8 cellular contexts compared by ENCODE assay signal in the genomic region with DNA sequence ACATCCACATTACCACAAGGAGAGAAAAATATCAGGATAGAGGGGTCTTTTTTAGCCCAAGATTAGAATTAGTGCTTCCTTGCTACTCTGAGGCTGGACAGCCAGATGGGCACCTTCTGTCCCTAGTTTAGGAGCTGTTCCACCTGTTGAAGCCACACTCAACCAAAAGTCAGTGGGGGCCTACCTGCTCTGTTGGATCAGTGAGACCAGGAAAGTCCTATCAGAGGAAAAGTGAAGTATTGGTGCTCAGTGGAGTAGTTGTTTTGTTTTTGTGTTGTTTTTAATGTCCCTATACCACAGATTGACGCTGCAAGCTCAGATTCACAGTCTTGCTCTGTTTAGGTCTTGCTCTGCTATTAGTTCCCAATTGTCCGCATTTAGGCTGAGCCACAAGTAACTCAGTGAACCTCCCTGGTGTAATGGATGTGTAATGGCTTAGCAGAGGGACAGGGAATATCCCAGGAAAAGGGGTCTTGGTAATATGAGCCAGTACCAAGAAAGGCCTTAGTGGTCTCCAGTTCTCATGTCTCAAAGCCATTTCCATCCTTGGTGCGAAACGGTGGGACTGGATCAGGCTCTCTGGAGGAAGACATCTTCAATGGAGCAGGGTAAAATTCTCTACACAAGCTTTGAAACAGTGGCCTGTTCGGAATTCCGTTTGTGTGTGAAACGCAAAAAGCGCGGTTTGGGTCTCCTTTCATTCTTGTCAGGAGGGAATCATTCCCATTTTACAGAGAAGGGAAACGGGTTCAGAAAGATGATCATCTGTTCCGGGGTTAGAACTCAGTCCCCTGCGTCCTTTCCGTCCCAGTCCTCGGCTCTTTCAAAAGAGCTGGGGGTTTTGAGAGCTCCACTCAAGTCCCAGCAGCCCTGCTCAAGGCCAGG. TPM values are rescaled to one million over a fixed set of nuclear protein-coding genes. Genes with fewer than 3 reads are reported as not detected.
DNase-seq lines count a peak whose midpoint lies in the region; ATAC-seq and TF ChIP-seq lines count a peak whose summit lies in the region.

No MANE protein-coding gene starts in this region.

- CTCF ChIA-PET in activated naive CD4-positive, alpha-beta T cell treated with anti-CD3 and anti-CD28 coated beads, Interleukin-2, amount 10 ng/mL, durations not matched to agents 7 days and 5 days (lab: Charles Lee), result interaction anchor here (1.5 to 1.9 kb wide), 2 partner anchors 20 to 186 kb away, joined by 4 to 6 read pairs; no protein-coding TSS in a partner anchor

- H3K36me3 ChIP-seq in right lobe of liver (peaks cover 0 to 38% (median 15%) of the 10 kb centered on the region in 4 donors), urinary bladder (ENCODE audit: insufficient read depth) (peaks cover 7% of the 10 kb centered on the region), adrenal gland (replicated peaks in 1 of 2) (peaks cover 0 to 41% of the 10 kb centered on the region in 2 donors)

- intact Hi-C loops in right lobe of liver (cut with DNase I) (no loop called here), adrenal gland (cut with DNase I) (no loop called here)

- H3K27ac ChIP-seq in right lobe of liver (no peak overlapping the region), urinary bladder (ENCODE audit: low read depth) (no peak overlapping the region), adrenal gland (no peak overlapping the region)

- no peak for ATAC-seq in activated naive CD8-positive, alpha-beta T cell treated with anti-CD3 and anti-CD28 coated beads, Interleukin-2, amount 50 U/mL, for 24 hours
- no peak for ATAC-seq in right lobe of liver

- no peaks in the 10 kb centered on the region for H3K27me3 Mint-ChIP-seq in activated naive CD4-positive, alpha-beta T cell treated with anti-CD3 and anti-CD28 coated beads, Interleukin-2, amount 10 ng/mL, durations not matched to agents 7 days and 5 days
- no peaks in the 10 kb centered on the region for H3K27me3 Mint-ChIP-seq in activated naive CD8-positive, alpha-beta T cell treated with anti-CD3 and anti-CD28 coated beads, Interleukin-2, amount 50 U/mL, for 24 hours

- peak overlapping the region; percentile 88 for H3K4me3 Mint-ChIP-seq in activated naive CD4-positive, alpha-beta T cell treated with anti-CD3 and anti-CD28 coated beads, Interleukin-2, amount 10 ng/mL, durations not matched to agents 7 days and 5 days
- peak overlapping the region; percentile 84 for H3K4me3 Mint-ChIP-seq in activated naive CD8-positive, alpha-beta T cell treated with anti-CD3 and anti-CD28 coated beads, Interleukin-2, amount 50 U/mL, for 24 hours

- 45% methylated on average over 10 of the region's 14 CpGs for WGBS in right lobe of liver (ENCODE audit: insufficient coverage, low coverage, low lambda C conversion rate, missing lambda C conversion rate)
- 24% methylated on average over 14 of the region's 14 CpGs for WGBS in urinary bladder
- WGBS in adrenal gland, 4 donors, result 26 to 34% (median 27%) methylated on average over 14 of the region's 14 CpGs

- H3K9me3 ChIP-seq in right lobe of liver (no peaks in the 10 kb centered on the region), adrenal gland (replicated peaks in 1 of 3) (no peaks in the 10 kb centered on the region)

- TF ChIP-seq CTCF in right lobe of liver (IDR thresholded peaks at IDR 0.05), result no peak
- TF ChIP-seq CTCF in adrenal gland (IDR thresholded peaks at IDR 0.05), result no peak

- no peak for DNase-seq in activated naive CD4-positive, alpha-beta T cell treated with anti-CD3 and anti-CD28 coated beads, Interleukin-2, amount 10 ng/mL, durations not matched to agents 7 days and 5 days
- no peak for DNase-seq in activated naive CD4-positive, alpha-beta T cell treated with anti-CD3 and anti-CD28 coated beads, Interleukin-2, amount 50 U/mL, for 16 hours
- DNase-seq in activated naive CD8-positive, alpha-beta T cell treated with anti-CD3 and anti-CD28 coated beads, Interleukin-2, amount 50 U/mL, for 24 hours, result no peak
- DNase-seq in right lobe of liver (no peak), NCI-H1092 treated with DMSO at 0.1 percent for 48 hours (lab: John Stamatoyannopoulos, UW) (no peak), adrenal gland (no peak)
- DNase-seq in stimulated activated CD4-positive, alpha-beta T cell treated with anti-CD3 and anti-CD28 coated beads, Interleukin-4, amount 100 ng/mL, for 24 hours, result no peak

- H3K4me3 ChIP-seq in right lobe of liver (peak overlapping the region; percentile 72 to 89 (median 77)), urinary bladder (ENCODE audit: low read depth, low read length) (peak overlapping the region; percentile 39), adrenal gland (peak overlapping the region in 2 of 4 donors; percentile 61 to 81)

- peaks cover 57% of the 10 kb centered on the region for H3K36me3 Mint-ChIP-seq in activated naive CD4-positive, alpha-beta T cell treated with anti-CD3 and anti-CD28 coated beads, Interleukin-2, amount 10 ng/mL, durations not matched to agents 7 days and 5 days
- peaks cover 44% of the 10 kb centered on the region for H3K36me3 Mint-ChIP-seq in activated naive CD8-positive, alpha-beta T cell treated with anti-CD3 and anti-CD28 coated beads, Interleukin-2, amount 50 U/mL, for 24 hours (ENCODE audit: low read depth)

- TF ChIP-seq POLR2A in right lobe of liver (IDR thresholded peaks at IDR 0.05) (no peak), adrenal gland (IDR thresholded peaks at IDR 0.05) (no peak)

- no peaks in the 10 kb centered on the region for H3K27me3 ChIP-seq in right lobe of liver
- no peaks in the 10 kb centered on the region for H3K27me3 ChIP-seq in adrenal gland

- peak overlapping the region; percentile 77 for H3K27ac Mint-ChIP-seq in activated naive CD4-positive, alpha-beta T cell treated with anti-CD3 and anti-CD28 coated beads, Interleukin-2, amount 10 ng/mL, durations not matched to agents 7 days and 5 days
- H3K27ac Mint-ChIP-seq in activated naive CD8-positive, alpha-beta T cell treated with anti-CD3 and anti-CD28 coated beads, Interleukin-2, amount 50 U/mL, for 24 hours, result peak overlapping the region; percentile 71

- H3K4me1 Mint-ChIP-seq in activated naive CD4-positive, alpha-beta T cell treated with anti-CD3 and anti-CD28 coated beads, Interleukin-2, amount 10 ng/mL, durations not matched to agents 7 days and 5 days, result peaks cover 37% of the 10 kb centered on the region
- peaks cover 25% of the 10 kb centered on the region for H3K4me1 Mint-ChIP-seq in activated naive CD8-positive, alpha-beta T cell treated with anti-CD3 and anti-CD28 coated beads, Interleukin-2, amount 50 U/mL, for 24 hours

- H3K4me1 ChIP-seq in right lobe of liver (peaks cover 0 to 13% (median 0%) of the 10 kb centered on the region in 4 donors), urinary bladder (ENCODE audit: insufficient read depth) (no peaks in the 10 kb centered on the region), adrenal gland (replicated peaks in 1 of 2) (peaks cover 5 to 13% of the 10 kb centered on the region in 2 donors)

- no peaks in the 10 kb centered on the region for H3K9me3 Mint-ChIP-seq in activated naive CD4-positive, alpha-beta T cell treated with anti-CD3 and anti-CD28 coated beads, Interleukin-2, amount 10 ng/mL, durations not matched to agents 7 days and 5 days
- no peaks in the 10 kb centered on the region for H3K9me3 Mint-ChIP-seq in activated naive CD8-positive, alpha-beta T cell treated with anti-CD3 and anti-CD28 coated beads, Interleukin-2, amount 50 U/mL, for 24 hours

RNA-seq across cellular contexts. Expression of a gene that starts 0.6 kb away (rescaled TPM):
- total RNA-seq in right lobe of liver (10 to 100 TPM in 5 of 6 experiments, 1 to 10 TPM in 1; 8.7 to 40.2 (median 27.7) TPM), urinary bladder (14.4 TPM), adrenal gland (10 to 100 TPM in 5 of 8 donors, 1 to 10 TPM in 3; 2.8 to 31.2 (median 13.1) TPM)
- polyA plus RNA-seq in urinary bladder (12.2 TPM), adrenal gland (10 to 100 TPM in 2 of 3 donors, 1 to 10 TPM in 1; 3.9 to 90.3 (median 69.5) TPM)

RNA-seq across cellular contexts. Expression of a gene that starts 23.7 kb away (rescaled TPM):
- total RNA-seq in right lobe of liver (10 to 100 TPM; 48.7 to 71.1 (median 54.5) TPM), urinary bladder (99.1 TPM), adrenal gland (100 to 1,000 TPM; 109 to 207 (median 152) TPM)
- polyA plus RNA-seq in urinary bladder (129 TPM), adrenal gland (100 to 1,000 TPM in 1 of 3 donors, 10 to 100 TPM in 2; 53.1 to 293 (median 74.4) TPM)

RNA-seq across cellular contexts. Expression of a gene that starts 51.0 kb away (rescaled TPM):
- total RNA-seq in right lobe of liver (10 to 100 TPM in 3 of 6 experiments, 1 to 10 TPM in 3; 6.7 to 17.7 (median 10.0) TPM), urinary bladder (12.3 TPM), adrenal gland (10 to 100 TPM; 20.7 to 62.8 (median 48.3) TPM)
- polyA plus RNA-seq in urinary bladder (19.5 TPM), adrenal gland (100 to 1,000 TPM in 1 of 3 donors, 10 to 100 TPM in 2; 17.8 to 120 (median 30.7) TPM)

RNA-seq across cellular contexts. Expression of a gene that starts 57.1 kb away (rescaled TPM):
- 10 to 100 TPM in 5 of 6 experiments, 1 to 10 TPM in 1; 9.7 to 17.5 (median 13.4) TPM for total RNA-seq in right lobe of liver
- total RNA-seq in urinary bladder, result 37.5 TPM
- polyA plus RNA-seq in urinary bladder, result 11.6 TPM
- 10 to 100 TPM; 15.0 to 39.3 (median 32.7) TPM for total RNA-seq in adrenal gland
- 10 to 100 TPM in 2 of 3 donors, 1 to 10 TPM in 1; 7.1 to 24.6 (median 11.1) TPM for polyA plus RNA-seq in adrenal gland
